Comparison of ENCODE assay signal across 8 cellular contexts in genomic region chrX:73563740-73564073, GRCh38. TPM values are rescaled to one million over a fixed set of nuclear protein-coding genes. Genes with fewer than 3 reads are reported as not detected.
DNase-seq lines count a peak whose midpoint lies in the region; ATAC-seq and TF ChIP-seq lines count a peak whose summit lies in the region.

No MANE protein-coding gene starts in this region.

- 0 to 2% methylated on average over 3 of the region's 3 CpGs for whole genome bisulfite sequencing in heart right ventricle, 2 donors

- H3K4me3 Mint-ChIP-seq in activated CD4-positive, alpha-beta memory T cell treated with anti-CD3 and anti-CD28 coated beads, Interleukin-2, amount 10 ng/mL, durations not matched to agents 7 days and 5 days: peak overlapping the region; percentile 85

- peaks cover 0 to 10% (median 6%) of the 10 kb centered on the region in 9 donors for H3K4me1 ChIP-seq in heart right ventricle

- H3K27me3 Mint-ChIP-seq in activated CD4-positive, alpha-beta memory T cell treated with anti-CD3 and anti-CD28 coated beads, Interleukin-2, amount 10 ng/mL, durations not matched to agents 7 days and 5 days: no peaks in the 10 kb centered on the region

- CTCF ChIA-PET in activated CD4-positive, alpha-beta memory T cell treated with anti-CD3 and anti-CD28 coated beads, Interleukin-2, amount 10 ng/mL, durations not matched to agents 7 days and 5 days (lab: Charles Lee): no interaction called here

- ATAC-seq in GM18909 (IDR thresholded peaks at IDR 0.05; ENCODE audit: poor library complexity, unreplicated experiment) (peak; percentile 44), HG03175 (IDR thresholded peaks at IDR 0.05; ENCODE audit: unreplicated experiment) (peak; percentile 32), heart right ventricle (peak in 4 of 8 donors; percentile 38 to 64 (median 54))

- H3K9me3 ChIP-seq in heart right ventricle: peaks cover 0 to 6% (median 0%) of the 10 kb centered on the region in 11 donors

- POLR2A ChIA-PET in activated CD4-positive, alpha-beta memory T cell treated with anti-CD3 and anti-CD28 coated beads, Interleukin-2, amount 10 ng/mL, durations not matched to agents 7 days and 5 days (lab: Charles Lee): interaction anchor here (0.6 to 0.9 kb wide), 2 partner anchors 13 to 381 kb away, joined by 3 read pairs; no protein-coding TSS in a partner anchor

- H3K9me3 Mint-ChIP-seq in activated CD4-positive, alpha-beta memory T cell treated with anti-CD3 and anti-CD28 coated beads, Interleukin-2, amount 10 ng/mL, durations not matched to agents 7 days and 5 days: no peaks in the 10 kb centered on the region

- DNase-seq in AG09309 (ENCODE audit: low read depth): no peak
- DNase-seq in activated CD4-positive, alpha-beta memory T cell treated with anti-CD3 and anti-CD28 coated beads, Interleukin-2, amount 10 ng/mL, durations not matched to agents 7 days and 5 days: no peak
- DNase-seq in heart right ventricle: no peak
- DNase-seq in skeletal muscle cell (ENCODE audit: low read depth): no peak
- DNase-seq in D341Med (ENCODE audit: low spot score): no peak
- DNase-seq in SIG-M5 treated with dmso at 0.1 percent for 504 hours (lab: John Stamatoyannopoulos, UW; ENCODE audit: unreplicated experiment): no peak

- TF ChIP-seq CTCF in AG09309 (IDR thresholded peaks at IDR 0.05; ENCODE audit: control insufficient read depth, insufficient read depth, low read depth, low read length, missing control alignments): no peak
- TF ChIP-seq CTCF in heart right ventricle (IDR thresholded peaks at IDR 0.05): no peak

- H3K27ac Mint-ChIP-seq in activated CD4-positive, alpha-beta memory T cell treated with anti-CD3 and anti-CD28 coated beads, Interleukin-2, amount 10 ng/mL, durations not matched to agents 7 days and 5 days: peak overlapping the region; percentile 94

- H3K36me3 ChIP-seq in heart right ventricle: no peaks in the 10 kb centered on the region

- peaks cover 19% of the 10 kb centered on the region for H3K4me1 Mint-ChIP-seq in activated CD4-positive, alpha-beta memory T cell treated with anti-CD3 and anti-CD28 coated beads, Interleukin-2, amount 10 ng/mL, durations not matched to agents 7 days and 5 days

- peak overlapping the region; percentile 35 to 85 (median 76) for H3K27ac ChIP-seq in heart right ventricle

- intact Hi-C loops in heart right ventricle (cut with DNase I): loop anchor here in 1 of 10 donors (10.0 kb wide), 1 partner anchor 731 kb away; no protein-coding TSS in a partner anchor

- peaks cover 0 to 11% (median 0%) of the 10 kb centered on the region in 7 donors for H3K27me3 ChIP-seq in heart right ventricle

- peaks cover 3% of the 10 kb centered on the region for H3K36me3 Mint-ChIP-seq in activated CD4-positive, alpha-beta memory T cell treated with anti-CD3 and anti-CD28 coated beads, Interleukin-2, amount 10 ng/mL, durations not matched to agents 7 days and 5 days (ENCODE audit: low read depth)

- H3K4me3 ChIP-seq in AG09309 (ENCODE audit: control insufficient read depth, low read depth, low read length): peak overlapping the region; percentile 61
- H3K4me3 ChIP-seq in heart right ventricle: peak overlapping the region; percentile 34 to 73 (median 63)
- H3K4me3 ChIP-seq in skeletal muscle cell (ENCODE audit: low read depth, low read length): peak overlapping the region; percentile 69

RNA-seq across cellular contexts. Expression of gene CHIC1, which starts 0.7 kb away (rescaled TPM):
- total RNA-seq in activated CD4-positive, alpha-beta memory T cell treated with anti-CD3 and anti-CD28 coated beads, Interleukin-2, amount 10 ng/mL, durations not matched to agents 7 days and 5 days: 1 to 10 TPM; 6.5 TPM
- 10 to 100 TPM; 10.1 to 15.3 (median 12.0) TPM for total RNA-seq in heart right ventricle
- polyA plus RNA-seq in heart right ventricle: 1 to 10 TPM; 2.4 to 3.7 TPM
